In genomic region chr9:35903049-35903448, GRCh38 we compare ENCODE assay signal across 8 cellular contexts. TPM values are rescaled to one million over a fixed set of nuclear protein-coding genes. Genes with fewer than 3 reads are reported as not detected.
DNase-seq lines count a peak whose midpoint lies in the region; ATAC-seq, FAIRE-seq and TF ChIP-seq lines count a peak whose summit lies in the region.

No MANE protein-coding gene starts in this region.

- H3K27ac Mint-ChIP-seq in Caco-2 (ENCODE audit: unreplicated experiment): peak overlapping the region; percentile 32
- H3K27ac Mint-ChIP-seq in activated T-helper 1 cell treated with anti-CD3 and anti-CD28 coated beads, Interleukin-12 subunit alpha, Interleukin-12 subunit beta, Interleukin-2, Interleukin-4 antibody, amounts not matched to agents 30 ng/mL and 10 ng/mL and 1 ng/mL, durations not matched to agents 14 hours and 24 hours and 36 hours: no peak overlapping the region
- H3K27ac Mint-ChIP-seq in stimulated activated naive B cell treated with anti-CD40 and anti-IgM and Interleukin-4, amounts not matched to agents 10 μg/mL and 1 μg/mL and 100 μg/mL, for 72 hours: no peak overlapping the region

- DNase-seq in Caco-2 (peak; percentile 58 to 71), GM19239 (ENCODE audit: insufficient read length, low spot score) (peak; percentile 50), NCI-H2227 treated with DMSO at 0.1 percent for 48 hours (lab: John Stamatoyannopoulos, UW) (peak; percentile 16), hepatic stellate cell (ENCODE audit: low spot score) (peak; percentile 53), NCI-H187 treated with DMSO at 0.1 percent for 48 hours (lab: John Stamatoyannopoulos, UW) (no peak)
- peak; percentile 22 for DNase-seq in activated T-helper 1 cell treated with anti-CD3 and anti-CD28 coated beads, Interleukin-12 subunit alpha, Interleukin-12 subunit beta, Interleukin-2, Interleukin-4 antibody, amounts not matched to agents 30 ng/mL and 10 ng/mL and 1 ng/mL, durations not matched to agents 14 hours and 24 hours and 36 hours (ENCODE audit: low spot score)
- DNase-seq in stimulated activated naive B cell treated with anti-CD40 and anti-IgM and Interleukin-4, amounts not matched to agents 10 μg/mL and 1 μg/mL and 100 μg/mL, for 72 hours: no peak

- CTCF ChIA-PET in Caco-2 (lab: Charles Lee): interaction anchor here (0.6 to 2.5 kb wide), 9 partner anchors 15 to 120 kb away, joined by 3 to 39 read pairs (median 4); no protein-coding TSS in a partner anchor

- H3K4me3 Mint-ChIP-seq in Caco-2 (ENCODE audit: unreplicated experiment): no peak overlapping the region
- no peak overlapping the region for H3K4me3 Mint-ChIP-seq in activated T-helper 1 cell treated with anti-CD3 and anti-CD28 coated beads, Interleukin-12 subunit alpha, Interleukin-12 subunit beta, Interleukin-2, Interleukin-4 antibody, amounts not matched to agents 30 ng/mL and 10 ng/mL and 1 ng/mL, durations not matched to agents 14 hours and 24 hours and 36 hours
- H3K4me3 Mint-ChIP-seq in stimulated activated naive B cell treated with anti-CD40 and anti-IgM and Interleukin-4, amounts not matched to agents 10 μg/mL and 1 μg/mL and 100 μg/mL, for 72 hours: no peak overlapping the region

- no peaks in the 10 kb centered on the region for H3K9me3 Mint-ChIP-seq in Caco-2 (ENCODE audit: unreplicated experiment)
- H3K9me3 Mint-ChIP-seq in activated T-helper 1 cell treated with anti-CD3 and anti-CD28 coated beads, Interleukin-12 subunit alpha, Interleukin-12 subunit beta, Interleukin-2, Interleukin-4 antibody, amounts not matched to agents 30 ng/mL and 10 ng/mL and 1 ng/mL, durations not matched to agents 14 hours and 24 hours and 36 hours: no peaks in the 10 kb centered on the region
- H3K9me3 Mint-ChIP-seq in stimulated activated naive B cell treated with anti-CD40 and anti-IgM and Interleukin-4, amounts not matched to agents 10 μg/mL and 1 μg/mL and 100 μg/mL, for 72 hours: no peaks in the 10 kb centered on the region

- peaks cover 26% of the 10 kb centered on the region for H3K4me1 ChIP-seq in Caco-2

- intact Hi-C loops in Caco-2 (cut with micrococcal nuclease; ENCODE audit: unreplicated experiment): loop anchor here (5.0 kb wide), 1 partner anchor 119 kb away; no protein-coding TSS in a partner anchor
- intact Hi-C loops in activated T-helper 1 cell treated with anti-CD3 and anti-CD28 coated beads, Interleukin-12 subunit alpha, Interleukin-12 subunit beta, Interleukin-2, Interleukin-4 antibody, amounts not matched to agents 30 ng/mL and 10 ng/mL and 1 ng/mL, durations not matched to agents 14 hours and 24 hours and 36 hours (cut with micrococcal nuclease): loop anchor here (1.0 kb wide), 2 partner anchors 42 to 120 kb away; no protein-coding TSS in a partner anchor

- peaks cover 6% of the 10 kb centered on the region for H3K27me3 Mint-ChIP-seq in Caco-2 (ENCODE audit: insufficient read depth, unreplicated experiment)
- peaks cover 10% of the 10 kb centered on the region for H3K27me3 Mint-ChIP-seq in activated T-helper 1 cell treated with anti-CD3 and anti-CD28 coated beads, Interleukin-12 subunit alpha, Interleukin-12 subunit beta, Interleukin-2, Interleukin-4 antibody, amounts not matched to agents 30 ng/mL and 10 ng/mL and 1 ng/mL, durations not matched to agents 14 hours and 24 hours and 36 hours (ENCODE audit: insufficient read depth)
- H3K27me3 Mint-ChIP-seq in stimulated activated naive B cell treated with anti-CD40 and anti-IgM and Interleukin-4, amounts not matched to agents 10 μg/mL and 1 μg/mL and 100 μg/mL, for 72 hours: peaks cover 28 to 40% of the 10 kb centered on the region in 2 donors

- peaks cover 11% of the 10 kb centered on the region for H3K4me1 Mint-ChIP-seq in Caco-2 (ENCODE audit: low read depth, unreplicated experiment)
- H3K4me1 Mint-ChIP-seq in activated T-helper 1 cell treated with anti-CD3 and anti-CD28 coated beads, Interleukin-12 subunit alpha, Interleukin-12 subunit beta, Interleukin-2, Interleukin-4 antibody, amounts not matched to agents 30 ng/mL and 10 ng/mL and 1 ng/mL, durations not matched to agents 14 hours and 24 hours and 36 hours (ENCODE audit: low read depth): peaks cover 5% of the 10 kb centered on the region
- peaks cover under 1 to 6% of the 10 kb centered on the region in 2 donors for H3K4me1 Mint-ChIP-seq in stimulated activated naive B cell treated with anti-CD40 and anti-IgM and Interleukin-4, amounts not matched to agents 10 μg/mL and 1 μg/mL and 100 μg/mL, for 72 hours

- peak; percentile 77 to 81 for ATAC-seq in stimulated activated naive B cell treated with anti-CD40 and anti-IgM and Interleukin-4, amounts not matched to agents 10 μg/mL and 1 μg/mL and 100 μg/mL, for 72 hours (replicated peaks)
- ATAC-seq in HG03571 (IDR thresholded peaks at IDR 0.05; ENCODE audit: unreplicated experiment): no peak

- H3K4me3 ChIP-seq in Caco-2 (ENCODE audit: low read depth, low read length): no peak overlapping the region

- no peaks in the 10 kb centered on the region for H3K36me3 Mint-ChIP-seq in Caco-2 (ENCODE audit: insufficient read depth, unreplicated experiment)
- no peaks in the 10 kb centered on the region for H3K36me3 Mint-ChIP-seq in activated T-helper 1 cell treated with anti-CD3 and anti-CD28 coated beads, Interleukin-12 subunit alpha, Interleukin-12 subunit beta, Interleukin-2, Interleukin-4 antibody, amounts not matched to agents 30 ng/mL and 10 ng/mL and 1 ng/mL, durations not matched to agents 14 hours and 24 hours and 36 hours (ENCODE audit: low read depth)
- no peaks in the 10 kb centered on the region for H3K36me3 Mint-ChIP-seq in stimulated activated naive B cell treated with anti-CD40 and anti-IgM and Interleukin-4, amounts not matched to agents 10 μg/mL and 1 μg/mL and 100 μg/mL, for 72 hours

- FAIRE-seq in GM19239 (lab: Jason Lieb, UNC): peak; percentile 93

- peak; percentile 55 to 76 for TF ChIP-seq CTCF in Caco-2 (IDR thresholded peaks at IDR 0.05; ENCODE audit: insufficient read depth in 1 of 2, low read depth in 1 of 2, low read length in 1 of 2, severe bottlenecking in 1 of 2, unreplicated experiment in 1 of 2)

- no TSS peak for BruUV-seq in Caco-2 (replicated peaks; lab: Mats Ljungman, UMichigan)

- no peaks in the 10 kb centered on the region for H3K9me3 ChIP-seq in Caco-2

- POLR2A ChIA-PET in Caco-2 (lab: Charles Lee): interaction anchor here (0.8 kb wide), 1 partner anchor 42 kb away, joined by 7 read pairs; no protein-coding TSS in a partner anchor

- no peaks in the 10 kb centered on the region for H3K27me3 ChIP-seq in Caco-2 (replicated peaks; ENCODE audit: control insufficient read depth, insufficient read depth, low read length)

- H3K36me3 ChIP-seq in Caco-2 (ENCODE audit: control insufficient read depth, insufficient read depth, low read length): no peaks in the 10 kb centered on the region

RNA-seq across cellular contexts. Expression of gene HRCT1, which starts 3.0 kb away (rescaled TPM):
- not detected in 2 replicates for total RNA-seq in Caco-2 (2022)
- not detected in 2 replicates for total RNA-seq in activated T-helper 1 cell treated with anti-CD3 and anti-CD28 coated beads, Interleukin-12 subunit alpha, Interleukin-12 subunit beta, Interleukin-2, Interleukin-4 antibody, amounts not matched to agents 30 ng/mL and 10 ng/mL and 1 ng/mL, durations not matched to agents 14 hours and 24 hours and 36 hours

RNA-seq across cellular contexts. Expression of gene SPAAR, which starts 6.2 kb away (rescaled TPM):
- not detected in 2 replicates for total RNA-seq in Caco-2 (2022)
- not detected in 2 replicates for total RNA-seq in activated T-helper 1 cell treated with anti-CD3 and anti-CD28 coated beads, Interleukin-12 subunit alpha, Interleukin-12 subunit beta, Interleukin-2, Interleukin-4 antibody, amounts not matched to agents 30 ng/mL and 10 ng/mL and 1 ng/mL, durations not matched to agents 14 hours and 24 hours and 36 hours

RNA-seq across cellular contexts. Expression of gene OR13J1, which starts 32.8 kb away (rescaled TPM):
- not detected in 2 replicates for total RNA-seq in Caco-2 (2022)
- total RNA-seq in activated T-helper 1 cell treated with anti-CD3 and anti-CD28 coated beads, Interleukin-12 subunit alpha, Interleukin-12 subunit beta, Interleukin-2, Interleukin-4 antibody, amounts not matched to agents 30 ng/mL and 10 ng/mL and 1 ng/mL, durations not matched to agents 14 hours and 24 hours and 36 hours: not detected in 2 replicates

RNA-seq across cellular contexts. Expression of gene OR2S2, which starts 54.9 kb away (rescaled TPM):
- total RNA-seq in Caco-2 (2022): not detected in 2 replicates
- not detected in 2 replicates for total RNA-seq in activated T-helper 1 cell treated with anti-CD3 and anti-CD28 coated beads, Interleukin-12 subunit alpha, Interleukin-12 subunit beta, Interleukin-2, Interleukin-4 antibody, amounts not matched to agents 30 ng/mL and 10 ng/mL and 1 ng/mL, durations not matched to agents 14 hours and 24 hours and 36 hours

Comparison
In these comparisons a context has a peak if more than half of its experiments do, and no peak if none do; other contexts are left out.
1. DNase-seq: peak in Caco-2 (2 of 2), GM19239 (single experiment), NCI-H2227 treated with DMSO at 0.1 percent for 48 hours (single experiment), activated T-helper 1 cell treated with anti-CD3 and anti-CD28 coated beads, Interleukin-12 subunit alpha, Interleukin-12 subunit beta, Interleukin-2, Interleukin-4 antibody, amounts not matched to agents 30 ng/mL and 10 ng/mL and 1 ng/mL, durations not matched to agents 14 hours and 24 hours and 36 hours (single experiment) and hepatic stellate cell (single experiment); none in stimulated activated naive B cell treated with anti-CD40 and anti-IgM and Interleukin-4, amounts not matched to agents 10 μg/mL and 1 μg/mL and 100 μg/mL, for 72 hours (single experiment) and NCI-H187 treated with DMSO at 0.1 percent for 48 hours (single experiment).